In the genomic region with DNA sequence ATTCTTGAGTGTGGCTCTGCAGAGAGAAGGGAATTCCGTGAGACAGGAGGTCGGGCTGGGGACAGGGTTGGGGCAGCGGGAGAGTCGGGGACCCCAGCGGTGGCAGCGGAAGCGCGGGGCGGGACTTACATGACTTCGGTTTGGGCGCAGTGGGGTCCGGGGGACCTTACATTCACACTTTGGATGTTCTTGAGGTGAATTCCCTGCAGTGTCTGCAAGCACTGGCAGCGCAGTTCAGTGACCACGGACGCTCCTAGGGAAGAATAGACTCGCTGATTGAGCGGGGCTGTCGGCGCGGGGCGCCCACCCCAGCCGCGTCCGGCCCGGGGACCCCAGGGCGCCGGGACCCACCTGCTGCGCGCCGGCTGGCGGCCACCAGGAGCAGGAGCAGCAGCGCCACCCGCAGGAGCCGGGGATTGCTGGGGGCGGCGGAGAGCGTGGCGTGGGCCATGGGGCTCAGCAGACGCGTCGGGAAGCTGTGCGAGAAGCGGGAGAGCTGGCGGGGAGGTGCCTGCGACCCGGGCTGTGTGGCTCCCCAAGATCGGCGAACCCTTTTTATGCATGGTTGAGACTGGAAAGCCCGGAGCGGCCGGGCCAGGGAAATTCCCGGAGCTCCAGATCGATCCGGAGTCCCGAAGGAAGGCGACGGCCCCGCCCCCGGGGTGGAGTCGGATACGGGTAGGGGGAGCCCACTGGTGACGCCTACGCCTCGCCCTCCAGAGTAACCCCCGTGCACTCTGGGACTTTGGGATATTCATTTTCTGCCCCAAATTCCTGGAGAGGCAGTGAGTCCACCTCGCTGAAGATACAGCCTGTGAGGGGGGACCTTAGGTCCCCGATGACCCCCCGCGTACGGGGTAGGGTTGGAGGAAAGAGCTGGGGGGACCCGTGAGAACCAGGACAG, we compare ENCODE assay signal across 8 cellular contexts. TPM values are rescaled to one million over a fixed set of nuclear protein-coding genes. Genes with fewer than 3 reads are reported as not detected.
DNase-seq lines count a peak whose midpoint lies in the region; ATAC-seq and TF ChIP-seq lines count a peak whose summit lies in the region.

A gene (minus strand): TSS at position 529 of the 904 bp plus-strand sequence. CDS start 78 bp downstream, at position 451.

- H3K4me1 ChIP-seq in SJCRH30 (peaks cover 14% of the 10 kb centered on the region), skeletal muscle satellite cell (ENCODE audit: control insufficient read depth, insufficient read depth, low read length) (peaks cover 42% of the 10 kb centered on the region)

- H3K4me3 ChIP-seq in AG04450 (ENCODE audit: low read depth, low read length) (peak within 1 kb of the TSS; percentile 78), GM12875 (ENCODE audit: low read depth, low read length) (peak within 1 kb of the TSS; percentile 49), SJCRH30 (peak within 1 kb of the TSS; percentile 89), choroid plexus epithelial cell (ENCODE audit: low read depth, low read length) (peak within 1 kb of the TSS; percentile 82), skeletal muscle satellite cell (ENCODE audit: low read length) (peak within 1 kb of the TSS; percentile 85)

- H3K27ac ChIP-seq in AG04450 (ENCODE audit: low read depth, low read length) (peak within 1 kb of the TSS; percentile 22), SJCRH30 (peak within 1 kb of the TSS; percentile 63)

- POLR2A ChIA-PET in AG04450 (lab: Yijun Ruan, JAX): interaction anchor here (0.9 to 1.6 kb wide), 2 partner anchors 41 to 377 kb away, joined by 3 to 5 read pairs; no protein-coding TSS in a partner anchor

- H3K9me3 ChIP-seq in AG04450 (ENCODE audit: control insufficient read depth, insufficient read depth, low read length): no peaks in the 10 kb centered on the region
- no peaks in the 10 kb centered on the region for H3K9me3 ChIP-seq in SJCRH30 (replicated peaks)
- H3K9me3 ChIP-seq in skeletal muscle satellite cell (replicated peaks; ENCODE audit: low read length): no peaks in the 10 kb centered on the region

- DNase-seq in AG04450 (ENCODE audit: low read depth, low spot score): no peak
- peak; percentile 80 to 83 for DNase-seq in SJCRH30
- peak; percentile 62 for DNase-seq in choroid plexus epithelial cell (ENCODE audit: low read depth)
- DNase-seq in islet precursor cell: peak; percentile 82
- no peak for DNase-seq in NCI-H1092 (lab: John Stamatoyannopoulos, UW)

- CTCF ChIA-PET in AG04450 (lab: Charles Lee): interaction anchor here (0.5 to 2.0 kb wide), 30 partner anchors 10 to 387 kb away, joined by 3 to 8 read pairs (median 3); a partner anchor contains a TSS

- peak within 1 kb of the TSS; percentile 98 for H3K9ac ChIP-seq in skeletal muscle satellite cell (ENCODE audit: low read depth, low read length)

- H3K36me3 ChIP-seq in SJCRH30 (no peaks in the 10 kb centered on the region), skeletal muscle satellite cell (ENCODE audit: insufficient read depth, low read length) (no peaks in the 10 kb centered on the region)

- H3K27me3 ChIP-seq in AG04450 (ENCODE audit: control insufficient read depth, insufficient read depth, low read length) (no peaks in the 10 kb centered on the region), SJCRH30 (no peaks in the 10 kb centered on the region), skeletal muscle satellite cell (ENCODE audit: control insufficient read depth, insufficient read depth, low read length) (no peaks in the 10 kb centered on the region)

- H3K4me2 ChIP-seq in skeletal muscle satellite cell (ENCODE audit: low read length): peak within 1 kb of the TSS; percentile 94

- TF ChIP-seq CTCF in AG04450 (IDR thresholded peaks at IDR 0.05; ENCODE audit: low read depth, low read length) (peak; percentile 23), GM12875 (IDR thresholded peaks at IDR 0.05; ENCODE audit: borderline replicate concordance, insufficient read depth, low read depth, low read length) (no peak), choroid plexus epithelial cell (conservative IDR thresholded peaks at IDR 0.05; ENCODE audit: low read depth, low read length) (peak; percentile 21)

- ATAC-seq in HG02885 (IDR thresholded peaks at IDR 0.05; ENCODE audit: poor library complexity, unreplicated experiment): peak; percentile 53

RNA-seq across cellular contexts. Expression of the gene that starts here (rescaled TPM):
- polyA plus RNA-seq in AG04450 (2011; rRNA removed): 0.43 and 0.74 TPM in 2 replicates
- 0.39 and 0.46 TPM in 2 replicates for polyA minus RNA-seq in AG04450 (2011; rRNA and poly(A)+ RNA removed)
- 1.3 and 2.4 TPM in 2 replicates for total RNA-seq in SJCRH30 (2014; rRNA removed; shearing (Covaris generic))
- total RNA-seq in skeletal muscle satellite cell (2012; rRNA removed): 20.5 and 63.1 TPM in 2 replicates

Comparison
In these comparisons a context has a peak if more than half of its experiments do, and no peak if none do; other contexts are left out.
1. DNase-seq: peak in SJCRH30 (2 of 2), choroid plexus epithelial cell (single experiment) and islet precursor cell (single experiment); none in AG04450 (single experiment) and NCI-H1092 (single experiment).
2. Peak in every context shown above with its lines, with median percentiles within 50 percentile points of each other: H3K4me3 ChIP-seq.